Comparison of ENCODE assay signal across 22 cellular contexts in genomic region chrX:108396188-108396885, GRCh38. TPM values are rescaled to one million over a fixed set of nuclear protein-coding genes. Genes with fewer than 3 reads are reported as not detected.
DNase-seq lines count a peak whose midpoint lies in the region; ATAC-seq, FAIRE-seq and TF ChIP-seq lines count a peak whose summit lies in the region.
"Had no signal": no experiment of that assay in that cellular context is flagged by ENCODE, and none has a peak within 500 bp of the region (broad histone marks: within the 10 kb centered on the region; RNA-seq: fewer than 3 reads in every experiment).

No MANE protein-coding gene starts in this region.

- H3K79me2 ChIP-seq in endothelial cell of umbilical vein (ENCODE audit: control insufficient read depth, insufficient read depth, low read length): no peaks in the 10 kb centered on the region

- dilution Hi-C loops in endothelial cell of umbilical vein (cut with MboI; ENCODE audit: extremely low pct_ligation_motif_present, low sequenced_read_pairs): no loop called here

- H3K27me3 ChIP-seq in endothelial cell of umbilical vein (ENCODE audit: control insufficient read depth in 2 of 2, insufficient read depth in 2 of 2, low read length in 2 of 2) (no peaks in the 10 kb centered on the region), mesenchymal stem cell (ENCODE audit: control insufficient read depth in 1 of 2, insufficient read depth in 1 of 2, low read length in 2 of 2) (no peaks in the 10 kb centered on the region)
- H3K27me3 ChIP-seq: vagina had no signal

- no peak overlapping the region for H3K23ac ChIP-seq in mesenchymal stem cell (ENCODE audit: low read length in 2 of 2)

- no peak for TF ChIP-seq POLR2A in endothelial cell of umbilical vein (IDR thresholded peaks at IDR 0.05; ENCODE audit: low read depth, low read length)

- no peaks in the 10 kb centered on the region for H3K36me3 ChIP-seq in endothelial cell of umbilical vein (ENCODE audit: control insufficient read depth in 2 of 2, extremely low read depth in 1 of 2, insufficient read depth in 2 of 2, low read length in 2 of 2)
- no peaks in the 10 kb centered on the region for H3K36me3 ChIP-seq in mesenchymal stem cell (ENCODE audit: control insufficient read depth in 1 of 2, insufficient read depth in 2 of 2, low read depth in 1 of 2, low read length in 2 of 2)
- H3K36me3 ChIP-seq: right atrium auricular region, vagina had no signal

- 60% methylated on average over 3 of the region's 6 CpGs for WGBS in mesenchymal stem cell

- H2BK12ac ChIP-seq in mesenchymal stem cell (ENCODE audit: low read length in 2 of 2): no peak overlapping the region

- H3K4me1 ChIP-seq in endothelial cell of umbilical vein (ENCODE audit: control insufficient read depth, extremely low read depth, insufficient read depth, low read length) (peaks cover 36% of the 10 kb centered on the region), mesenchymal stem cell (ENCODE audit: control insufficient read depth, insufficient read depth, low read depth, low read length) (no peaks in the 10 kb centered on the region)
- H3K4me1 ChIP-seq: right atrium auricular region, vagina had no signal

- H3K79me1 ChIP-seq in mesenchymal stem cell (replicated peaks; ENCODE audit: low read length, poor library complexity, severe bottlenecking): no peaks in the 10 kb centered on the region

- no peak overlapping the region for H4K91ac ChIP-seq in mesenchymal stem cell (ENCODE audit: low read length)

- H2BK5ac ChIP-seq in mesenchymal stem cell (ENCODE audit: low read depth, low read length, poor library complexity, severe bottlenecking): no peak overlapping the region

- no peak overlapping the region for H3K9ac ChIP-seq in endothelial cell of umbilical vein (replicated peaks; ENCODE audit: extremely low read depth, insufficient read depth, low read length)
- no peak overlapping the region for H3K9ac ChIP-seq in mesenchymal stem cell (ENCODE audit: low read length)

- FAIRE-seq in endothelial cell of umbilical vein (lab: Jason Lieb, UNC): no peak
- FAIRE-seq: GM18507 had no signal

- no peaks in the 10 kb centered on the region for H4K20me1 ChIP-seq in endothelial cell of umbilical vein (replicated peaks; ENCODE audit: control insufficient read depth, extremely low read depth, insufficient read depth, low read length)

- no peak overlapping the region for H2BK120ac ChIP-seq in mesenchymal stem cell (ENCODE audit: low read depth, low read length)

- no TSS peak for BruUV-seq in endothelial cell of umbilical vein (replicated peaks; lab: Mats Ljungman, UMichigan)

- H3K14ac ChIP-seq in mesenchymal stem cell (ENCODE audit: low read length in 2 of 2): no peak overlapping the region

- CTCF ChIA-PET in endothelial cell of umbilical vein (lab: Charles Lee): no interaction called here

- TF ChIP-seq CTCF in endothelial cell of umbilical vein (IDR thresholded peaks at IDR 0.05; ENCODE audit: extremely low read depth in 1 of 2, insufficient read depth in 1 of 2, low read depth in 1 of 2, low read length in 2 of 2): no peak

- POLR2A ChIA-PET in endothelial cell of umbilical vein (lab: Charles Lee): no interaction called here

- no peak overlapping the region for H2BK15ac ChIP-seq in mesenchymal stem cell (ENCODE audit: low read depth, poor library complexity, severe bottlenecking)

- DNase-seq in EL (peak; percentile 43), NCI-H226 (peak; percentile 83), endothelial cell of umbilical vein (ENCODE audit: low read depth, low spot score) (peak; percentile 42), mesenchymal stem cell (peak; percentile 15), hippocampal formation (lab: John Stamatoyannopoulos, UW) (no peak), T-helper 9 cell (no peak)
- no peak for DNase-seq in activated CD4-positive, CD25-positive, alpha-beta regulatory T cell (lab: John Stamatoyannopoulos, UW)
- DNase-seq: activated CD4-positive, alpha-beta T cell treated with anti-CD3 and anti-CD28 coated beads, Interleukin-2, amount 50 U/mL, for 48 hours; dorsolateral prefrontal cortex; foreskin melanocyte; GDM1; NCI-H1436 treated with DMSO at 0.1 percent for 48 hours; NCI-H69; stimulated activated CD4-positive, alpha-beta T cell treated with anti-CD3 and anti-CD28 coated beads, Interleukin-4, amount 100 ng/mL, for 1 hour; T1000 had no signal

- H2AFZ ChIP-seq in endothelial cell of umbilical vein (ENCODE audit: low read depth, low read length) (no peak overlapping the region), mesenchymal stem cell (ENCODE audit: low read depth, low read length) (no peak overlapping the region)

- H3K4ac ChIP-seq in mesenchymal stem cell (ENCODE audit: low read depth in 1 of 2, low read length in 2 of 2): no peak overlapping the region

- no peaks in the 10 kb centered on the region for H3K9me1 ChIP-seq in endothelial cell of umbilical vein (replicated peaks; ENCODE audit: control insufficient read depth, extremely low read depth, insufficient read depth, low read length)

- ATAC-seq in HG02642 (IDR thresholded peaks at IDR 0.05; ENCODE audit: poor library complexity, unreplicated experiment): no peak
- ATAC-seq: Right ventricle myocardium inferior; stimulated activated effector memory CD8-positive, alpha-beta T cell treated with anti-CD3 and anti-CD28 coated beads, Interleukin-12 subunit alpha, Interleukin-12 subunit beta, amount 100 ng/mL, for 72 hours had no signal

- H3K4me2 ChIP-seq in endothelial cell of umbilical vein (ENCODE audit: insufficient read depth, low read length) (peak overlapping the region; percentile 36), mesenchymal stem cell (ENCODE audit: low read length, poor library complexity, severe bottlenecking) (no peak overlapping the region)

- H3K4me3 ChIP-seq in endothelial cell of umbilical vein (replicated peaks in 1 of 3; ENCODE audit: insufficient read depth in 1 of 3, low read depth in 1 of 3, low read length in 3 of 3): no peak overlapping the region
- H3K4me3 ChIP-seq in mesenchymal stem cell (ENCODE audit: insufficient read depth in 1 of 2, low read depth in 1 of 2, low read length in 2 of 2): no peak overlapping the region
- H3K4me3 ChIP-seq: right atrium auricular region, vagina had no signal

- H3K27ac ChIP-seq in endothelial cell of umbilical vein (ENCODE audit: insufficient read depth, low read depth, low read length): peak overlapping the region; percentile 48
- H3K27ac ChIP-seq in mesenchymal stem cell (ENCODE audit: low read length, poor library complexity, severe bottlenecking): no peak overlapping the region
- H3K27ac ChIP-seq: dorsolateral prefrontal cortex, right atrium auricular region, vagina had no signal

- no peak overlapping the region for H4K8ac ChIP-seq in mesenchymal stem cell (ENCODE audit: low read length)

- intact Hi-C loops in endothelial cell of umbilical vein (cut with micrococcal nuclease): no loop called here

- no peak overlapping the region for H2AK5ac ChIP-seq in mesenchymal stem cell (ENCODE audit: low read length, severe bottlenecking)

- H3K9me3 ChIP-seq in endothelial cell of umbilical vein (replicated peaks; ENCODE audit: control insufficient read depth, insufficient read depth, low read length) (no peaks in the 10 kb centered on the region), mesenchymal stem cell (ENCODE audit: control insufficient read depth, low read length) (no peaks in the 10 kb centered on the region)
- H3K9me3 ChIP-seq: right atrium auricular region, vagina had no signal

- no peak overlapping the region for H3K18ac ChIP-seq in mesenchymal stem cell (ENCODE audit: low read depth in 1 of 2, low read length in 2 of 2)

TF ChIP-seq in endothelial cell of umbilical vein, 7 proteins besides CTCF, POLR2A, EP300 and RAD21:
- TF ChIP-seq MYC (IDR thresholded peaks at IDR 0.05; ENCODE audit: low read depth, low read length): no peak
- no peak for TF ChIP-seq MAX (IDR thresholded peaks at IDR 0.05; ENCODE audit: insufficient read depth, insufficient read length)
- peak; percentile 59 for TF ChIP-seq FOS (IDR thresholded peaks at IDR 0.05; ENCODE audit: borderline replicate concordance, insufficient read depth, low read length)
- TF ChIP-seq EZH2 (IDR thresholded peaks at IDR 0.05; ENCODE audit: borderline replicate concordance, low read depth, low read length, severe bottlenecking): no peak
- no peak for TF ChIP-seq POLR2AphosphoS5 (IDR thresholded peaks at IDR 0.05; ENCODE audit: insufficient read depth, low read depth, low read length)
- peak; percentile 19 for TF ChIP-seq GATA2 (IDR thresholded peaks at IDR 0.05; ENCODE audit: insufficient read depth, insufficient read length, low read depth, low read length)
- peak; percentile 68 for TF ChIP-seq JUN (IDR thresholded peaks at IDR 0.05; ENCODE audit: borderline replicate concordance, insufficient read depth, insufficient read length, low read depth)

RNA-seq across cellular contexts. Expression of gene COL4A6, which starts 41.9 kb away (rescaled TPM):
- total RNA-seq in endothelial cell of umbilical vein: 0.49 and 0.92 TPM in 2 replicates
- 0.33 and 0.62 TPM in 2 replicates for polyA plus RNA-seq in endothelial cell of umbilical vein
- polyA plus RNA-seq in endothelial cell of umbilical vein (2011; cell fraction: cytosol; rRNA removed): 0.80 and 0.89 TPM in 2 replicates
- 2.7 and 3.1 TPM in 2 replicates for polyA plus RNA-seq in endothelial cell of umbilical vein (2011; cell fraction: nucleus; rRNA removed)
- polyA plus RNA-seq in endothelial cell of umbilical vein (2012): 2.0 and 2.6 TPM in 2 replicates
- 0.70 and 0.75 TPM in 2 replicates for polyA minus RNA-seq in endothelial cell of umbilical vein
- polyA minus RNA-seq in endothelial cell of umbilical vein (2011; cell fraction: cytosol; rRNA and poly(A)+ RNA removed): 19.7 TPM
- 0.82 and 1.9 TPM in 2 replicates for polyA minus RNA-seq in endothelial cell of umbilical vein (2011; cell fraction: nucleus; rRNA and poly(A)+ RNA removed)
- 17.0 TPM for polyA plus RNA-seq in mesenchymal stem cell (2013, experiment 1 of 2)
- 17.2 TPM for polyA plus RNA-seq in mesenchymal stem cell (2013, experiment 2 of 2)
- polyA plus RNA-seq: IgD-negative memory B cell had no signal

RNA-seq across cellular contexts. Expression of gene COL4A5, which starts 43.3 kb away (rescaled TPM):
- total RNA-seq in endothelial cell of umbilical vein: 15.4 and 28.1 TPM in 2 replicates
- 27.9 and 28.8 TPM in 2 replicates for polyA plus RNA-seq in endothelial cell of umbilical vein
- polyA plus RNA-seq in endothelial cell of umbilical vein (2011; cell fraction: cytosol; rRNA removed): 18.7 and 21.3 TPM in 2 replicates
- polyA plus RNA-seq in endothelial cell of umbilical vein (2011; cell fraction: nucleus; rRNA removed): 116 and 148 TPM in 2 replicates
- 36.2 and 40.3 TPM in 2 replicates for polyA plus RNA-seq in endothelial cell of umbilical vein (2012)
- 44.0 and 46.5 TPM in 2 replicates for polyA minus RNA-seq in endothelial cell of umbilical vein
- polyA minus RNA-seq in endothelial cell of umbilical vein (2011; cell fraction: cytosol; rRNA and poly(A)+ RNA removed): 23.7 TPM
- polyA minus RNA-seq in endothelial cell of umbilical vein (2011; cell fraction: nucleus; rRNA and poly(A)+ RNA removed): 44.4 and 65.6 TPM in 2 replicates
- polyA plus RNA-seq in mesenchymal stem cell (2013, experiment 1 of 2): 63.8 TPM
- 56.6 TPM for polyA plus RNA-seq in mesenchymal stem cell (2013, experiment 2 of 2)
- polyA plus RNA-seq: IgD-negative memory B cell had no signal

Comparison
In these comparisons a context has a peak if more than half of its experiments do, and no peak if none do; other contexts are left out.
1. DNase-seq: peak in EL (single experiment), NCI-H226 (single experiment), endothelial cell of umbilical vein (single experiment) and mesenchymal stem cell (single experiment); none in hippocampal formation (0 of 2), activated CD4-positive, CD25-positive, alpha-beta regulatory T cell (0 of 4) and T-helper 9 cell (single experiment).